Comparison of ENCODE assay signal across 7 cellular contexts in the genomic region with DNA sequence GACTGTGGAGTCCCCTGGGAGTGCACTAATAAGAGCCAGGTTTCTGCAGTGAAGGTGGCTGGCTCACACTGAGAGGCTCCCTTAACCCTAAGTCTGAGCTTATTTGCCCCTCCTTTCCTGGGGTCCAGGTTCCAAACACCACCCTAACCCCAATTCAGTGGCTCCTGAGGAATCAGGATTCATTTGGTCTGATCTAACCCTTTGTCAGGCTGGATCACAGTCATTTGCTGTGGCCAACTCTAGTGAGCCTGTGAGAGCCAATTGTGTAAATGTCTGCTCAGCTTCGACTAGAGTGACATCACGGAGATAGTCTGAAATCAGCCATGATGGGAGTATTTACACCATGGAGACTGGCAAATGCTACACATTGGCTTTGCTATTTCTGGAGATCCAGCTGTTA.
"Had no signal": no experiment of that assay in that cellular context is flagged by ENCODE, and none has a peak within 500 bp of the region (broad histone marks: within the 10 kb centered on the region; RNA-seq: fewer than 3 reads in every experiment).

No MANE protein-coding gene starts in this region.

- DNase-seq: GM23248, GOT3, H7, HFFc6, IMR-90 had no signal

- H3K36me3 ChIP-seq: HAP-1 had no signal

- H3K27ac ChIP-seq: GM23248, HL-60 had no signal

- H3K9me3 Mint-ChIP-seq: HFFc6 had no signal

- H3K4me1 ChIP-seq: HAP-1 had no signal

- H3K4me3 Mint-ChIP-seq: HFFc6 had no signal

- H3K27ac Mint-ChIP-seq: HFFc6 had no signal

- H3K4me3 ChIP-seq: GM23248, HAP-1 had no signal
